7 cellular contexts compared by ENCODE assay signal in the genomic region with DNA sequence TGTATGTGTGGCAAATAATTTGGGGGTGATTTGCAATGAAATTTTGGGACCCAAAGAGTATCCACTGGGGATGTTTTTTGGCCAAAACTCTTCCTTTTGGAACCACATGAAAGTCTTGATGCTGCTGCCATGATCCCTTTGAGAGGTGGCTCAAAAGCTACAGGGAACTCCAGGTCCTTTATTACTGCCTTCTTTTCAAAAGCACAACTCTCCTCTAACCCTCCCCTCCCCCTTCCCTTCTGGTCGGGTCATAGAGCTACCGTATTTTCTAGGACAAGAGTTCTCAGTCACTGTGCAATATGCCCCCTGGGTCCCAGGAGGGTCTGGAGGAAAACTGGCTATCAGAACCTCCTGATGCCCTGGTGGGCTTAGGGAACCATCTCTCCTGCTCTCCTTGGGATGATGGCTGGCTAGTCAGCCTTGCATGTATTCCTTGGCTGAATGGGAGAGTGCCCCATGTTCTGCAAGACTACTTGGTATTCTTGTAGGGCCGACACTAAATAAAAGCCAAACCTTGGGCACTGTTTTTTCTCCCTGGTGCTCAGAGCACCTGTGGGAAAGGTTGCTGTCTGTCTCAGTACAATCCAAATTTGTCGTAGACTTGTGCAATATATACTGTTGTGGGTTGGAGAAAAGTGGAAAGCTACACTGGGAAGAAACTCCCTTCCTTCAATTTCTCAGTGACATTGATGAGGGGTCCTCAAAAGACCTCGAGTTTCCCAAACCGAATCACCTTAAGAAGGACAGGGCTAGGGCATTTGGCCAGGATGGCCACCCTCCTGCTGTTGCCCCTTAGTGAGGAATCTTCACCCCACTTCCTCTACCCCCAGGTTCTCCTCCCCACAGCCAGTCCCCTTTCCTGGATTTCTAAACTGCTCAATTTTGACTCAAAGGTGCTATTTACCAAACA. TPM values are rescaled to one million over a fixed set of nuclear protein-coding genes. Genes with fewer than 3 reads are reported as not detected.
A peak's percentile ranks its signal among the peaks of the same experiment; 100 is the strongest.
DNase-seq lines count a peak whose midpoint lies in the region; ATAC-seq and TF ChIP-seq lines count a peak whose summit lies in the region.

No MANE protein-coding gene starts in this region.

- TF ChIP-seq CTCF in HFFc6 (IDR thresholded peaks at IDR 0.05) = no peak
- TF ChIP-seq CTCF in activated CD8-positive, alpha-beta T cell treated with anti-CD3 and anti-CD28 coated beads for 36 hours (IDR thresholded peaks at IDR 0.05) = no peak

- peaks cover 47% of the 10 kb centered on the region for H3K4me1 Mint-ChIP-seq in HFFc6 (ENCODE audit: low read depth)
- H3K4me1 Mint-ChIP-seq in activated CD8-positive, alpha-beta T cell treated with anti-CD3 and anti-CD28 coated beads for 36 hours (ENCODE audit: low read depth) = peaks cover 54% of the 10 kb centered on the region
- peaks cover 40 to 72% of the 10 kb centered on the region in 2 donors for H3K4me1 Mint-ChIP-seq in stimulated activated naive B cell treated with anti-CD40 and anti-IgM and Interleukin-4, amounts not matched to agents 10 μg/mL and 1 μg/mL and 100 μg/mL, for 72 hours

- CTCF ChIA-PET in activated CD8-positive, alpha-beta T cell treated with anti-CD3 and anti-CD28 coated beads for 36 hours (lab: Charles Lee) = interaction anchor here (0.8 to 9.7 kb wide), 14 partner anchors 8 to 179 kb away, joined by 3 to 237 read pairs (median 10); no protein-coding TSS in a partner anchor

- H3K27ac Mint-ChIP-seq in HFFc6 = no peak overlapping the region
- peak overlapping the region; percentile 96 for H3K27ac Mint-ChIP-seq in activated CD8-positive, alpha-beta T cell treated with anti-CD3 and anti-CD28 coated beads for 36 hours
- peak overlapping the region; percentile 75 for H3K27ac Mint-ChIP-seq in stimulated activated naive B cell treated with anti-CD40 and anti-IgM and Interleukin-4, amounts not matched to agents 10 μg/mL and 1 μg/mL and 100 μg/mL, for 72 hours

- H3K9me3 ChIP-seq in iPS-15b (ENCODE audit: control insufficient read depth, insufficient read depth, low read length) = no peaks in the 10 kb centered on the region

- POLR2A ChIA-PET in activated CD8-positive, alpha-beta T cell treated with anti-CD3 and anti-CD28 coated beads for 36 hours (lab: Charles Lee) = interaction anchor here (0.6 to 9.3 kb wide), 11 partner anchors 9 to 457 kb away, joined by 3 to 225 read pairs (median 10); partner anchors contain the start of gene LAX1

- H3K36me3 Mint-ChIP-seq in HFFc6 (ENCODE audit: low read depth) = peaks cover 17% of the 10 kb centered on the region
- peaks cover 57% of the 10 kb centered on the region for H3K36me3 Mint-ChIP-seq in activated CD8-positive, alpha-beta T cell treated with anti-CD3 and anti-CD28 coated beads for 36 hours (ENCODE audit: low read depth)
- H3K36me3 Mint-ChIP-seq in stimulated activated naive B cell treated with anti-CD40 and anti-IgM and Interleukin-4, amounts not matched to agents 10 μg/mL and 1 μg/mL and 100 μg/mL, for 72 hours = peaks cover 51 to 70% of the 10 kb centered on the region in 2 donors

- H3K4me1 ChIP-seq in iPS-15b (ENCODE audit: control insufficient read depth, insufficient read depth, low read length) = peaks cover 24% of the 10 kb centered on the region

- no peak for DNase-seq in HFFc6
- no peak for DNase-seq in activated CD8-positive, alpha-beta T cell treated with anti-CD3 and anti-CD28 coated beads for 36 hours
- DNase-seq in stimulated activated naive B cell treated with anti-CD40 and anti-IgM and Interleukin-4, amounts not matched to agents 10 μg/mL and 1 μg/mL and 100 μg/mL, for 72 hours = no peak
- no peak for DNase-seq in globus pallidus (ENCODE audit: low spot score)
- no peak for DNase-seq in NCI-H1417 treated with DMSO at 0.1 percent for 48 hours (lab: John Stamatoyannopoulos, UW)
- DNase-seq in NCI-H2196 (lab: John Stamatoyannopoulos, UW; ENCODE audit: unreplicated experiment) = no peak

- H3K36me3 ChIP-seq in iPS-15b (ENCODE audit: control insufficient read depth, insufficient read depth, low read length) = no peaks in the 10 kb centered on the region

- intact Hi-C loops in activated CD8-positive, alpha-beta T cell treated with anti-CD3 and anti-CD28 coated beads for 36 hours (cut with micrococcal nuclease) = loop anchor here (5.0 kb wide), 1 partner anchor 36 kb away; no protein-coding TSS in a partner anchor

- H3K4me3 ChIP-seq in iPS-15b (ENCODE audit: low read depth, low read length) = peak overlapping the region; percentile 20

- H3K9me3 Mint-ChIP-seq in HFFc6 = no peaks in the 10 kb centered on the region
- no peaks in the 10 kb centered on the region for H3K9me3 Mint-ChIP-seq in activated CD8-positive, alpha-beta T cell treated with anti-CD3 and anti-CD28 coated beads for 36 hours
- no peaks in the 10 kb centered on the region for H3K9me3 Mint-ChIP-seq in stimulated activated naive B cell treated with anti-CD40 and anti-IgM and Interleukin-4, amounts not matched to agents 10 μg/mL and 1 μg/mL and 100 μg/mL, for 72 hours

- ATAC-seq in activated CD8-positive, alpha-beta T cell treated with anti-CD3 and anti-CD28 coated beads for 36 hours = no peak
- no peak for ATAC-seq in stimulated activated naive B cell treated with anti-CD40 and anti-IgM and Interleukin-4, amounts not matched to agents 10 μg/mL and 1 μg/mL and 100 μg/mL, for 72 hours (replicated peaks)

- peaks cover 8% of the 10 kb centered on the region for H3K27me3 Mint-ChIP-seq in HFFc6 (ENCODE audit: insufficient read depth)
- no peaks in the 10 kb centered on the region for H3K27me3 Mint-ChIP-seq in activated CD8-positive, alpha-beta T cell treated with anti-CD3 and anti-CD28 coated beads for 36 hours
- no peaks in the 10 kb centered on the region for H3K27me3 Mint-ChIP-seq in stimulated activated naive B cell treated with anti-CD40 and anti-IgM and Interleukin-4, amounts not matched to agents 10 μg/mL and 1 μg/mL and 100 μg/mL, for 72 hours

- peak overlapping the region; percentile 95 for H3K4me3 Mint-ChIP-seq in HFFc6
- H3K4me3 Mint-ChIP-seq in activated CD8-positive, alpha-beta T cell treated with anti-CD3 and anti-CD28 coated beads for 36 hours = peak overlapping the region; percentile 99
- H3K4me3 Mint-ChIP-seq in stimulated activated naive B cell treated with anti-CD40 and anti-IgM and Interleukin-4, amounts not matched to agents 10 μg/mL and 1 μg/mL and 100 μg/mL, for 72 hours = peak overlapping the region; percentile 91 to 96

- H3K27me3 ChIP-seq in iPS-15b (ENCODE audit: control insufficient read depth, insufficient read depth, low read length) = peaks cover 89% of the 10 kb centered on the region

- no peak overlapping the region for H3K9ac ChIP-seq in iPS-15b (ENCODE audit: low read depth, low read length)

RNA-seq across cellular contexts. Expression of gene BTG2, which starts 3.1 kb away (rescaled TPM):
- 10 to 100 TPM; 12.7 to 18.5 (median 13.7) TPM for total RNA-seq in HFFc6 (2021; fragmentation: NEBNext Ultra II Directional; extraction: Animal tissue kit (Norgen Biotek cat#: 25700))
- 100 to 1,000 TPM; 115 TPM for total RNA-seq in activated CD8-positive, alpha-beta T cell treated with anti-CD3 and anti-CD28 coated beads for 36 hours

RNA-seq across cellular contexts. Expression of gene FMOD, which starts 42.5 kb away (rescaled TPM):
- total RNA-seq in HFFc6 (2021; fragmentation: NEBNext Ultra II Directional; extraction: Animal tissue kit (Norgen Biotek cat#: 25700)) = under 1 TPM; 0.19 to 0.66 (median 0.34) TPM
- total RNA-seq in activated CD8-positive, alpha-beta T cell treated with anti-CD3 and anti-CD28 coated beads for 36 hours = 1 to 10 TPM; 1.4 to 2.4 TPM

Comparison
In these comparisons a context has a peak if more than half of its experiments do, and no peak if none do; other contexts are left out.
1. RNA of gene BTG2, which starts 3.1 kb away (total RNA-seq): 115 TPM in activated CD8-positive, alpha-beta T cell treated with anti-CD3 and anti-CD28 coated beads for 36 hours; 12.7 to 18.5 TPM in HFFc6; every median in the first group is over 4 times any median in the second.
2. Peak in every context shown above with its lines, with median percentiles within 50 percentile points of each other: H3K4me3 Mint-ChIP-seq.